ENCODE assay signal across 9 cellular contexts in the genomic region with DNA sequence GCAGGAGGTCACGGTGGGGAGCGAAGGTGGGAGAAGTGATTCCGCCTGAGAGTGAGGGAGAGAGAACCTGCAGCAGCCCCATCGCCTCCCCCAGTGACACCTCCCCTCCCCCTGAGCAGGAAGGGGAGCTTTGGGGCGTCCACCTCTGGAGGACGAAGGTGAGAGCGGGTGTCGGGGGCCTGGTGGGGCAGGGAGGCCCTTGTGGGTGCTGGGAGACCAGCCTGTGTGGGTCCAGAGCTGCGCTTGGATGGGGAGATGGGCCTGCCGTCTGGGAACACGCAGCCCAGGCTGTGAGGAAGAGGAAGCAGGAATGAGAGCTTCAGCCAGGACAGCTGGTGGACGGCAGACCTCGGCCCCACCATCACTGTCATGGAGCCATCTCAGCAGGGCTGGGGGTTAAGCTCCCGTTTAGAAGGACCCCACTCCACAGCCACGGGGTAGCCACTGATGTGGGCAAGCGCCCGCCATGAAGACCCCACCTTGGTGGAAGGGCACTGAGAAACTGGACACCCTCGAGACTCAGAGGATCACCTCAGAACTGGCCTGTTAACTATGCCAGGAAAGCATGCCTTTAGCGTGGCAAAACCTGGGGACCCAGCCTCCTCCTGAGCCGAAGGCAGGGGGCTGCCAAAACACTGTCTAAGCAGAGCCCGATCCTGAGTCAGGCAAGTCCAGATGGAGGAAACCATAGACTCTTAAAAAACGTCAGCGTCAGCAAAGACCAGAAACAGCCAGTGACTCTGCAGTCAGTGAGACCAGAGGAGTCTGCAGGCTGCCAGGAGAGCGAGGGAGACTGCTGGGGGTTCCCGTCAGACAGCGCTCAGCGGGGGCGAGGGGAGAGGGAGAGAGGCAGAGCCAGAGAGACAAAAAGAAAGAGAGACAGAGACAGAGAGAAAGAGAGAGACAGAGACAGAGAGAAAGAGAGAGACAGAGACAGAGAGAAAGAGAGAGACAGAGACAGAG. TPM values are rescaled to one million over a fixed set of nuclear protein-coding genes. Genes with fewer than 3 reads are reported as not detected.
DNase-seq lines count a peak whose midpoint lies in the region; ATAC-seq and TF ChIP-seq lines count a peak whose summit lies in the region.
"Had no signal": no experiment of that assay in that cellular context is flagged by ENCODE, and none has a peak within 500 bp of the region (broad histone marks: within the 10 kb centered on the region; RNA-seq: fewer than 3 reads in every experiment).

No MANE protein-coding gene starts in this region.

- H3K4me3 ChIP-seq in HUES64 (ENCODE audit: low read length): peak overlapping the region; percentile 57; the same call in 1 of the 2 replicates
- H3K4me3 ChIP-seq: SJSA1 had no signal

- H3K27me3 ChIP-seq in HUES64 (ENCODE audit: insufficient read depth, low read length): peaks cover 24% of the 10 kb centered on the region
- H3K27me3 ChIP-seq: SJSA1 had no signal

- H3K27ac Mint-ChIP-seq in MCF 10A (ENCODE audit: low read depth, unreplicated experiment): peak overlapping the region; percentile 22
- peak overlapping the region; percentile 7 for H3K27ac Mint-ChIP-seq in memory B cell

- H3K9ac ChIP-seq in HUES64 (ENCODE audit: low read depth, low read length): no peak overlapping the region

- H3K4me1 ChIP-seq in HUES64 (ENCODE audit: insufficient read depth, low read length): peaks cover 11% of the 10 kb centered on the region; the same call in 1 of the 2 replicates

- 80% methylated on average over 28 of the region's 28 CpGs for WGBS in HUES64

- H3K4me3 Mint-ChIP-seq in MCF 10A (ENCODE audit: unreplicated experiment) (peak overlapping the region; percentile 63), memory B cell (peak overlapping the region; percentile 79)

- no peak overlapping the region for H3K27ac ChIP-seq in HUES64 (ENCODE audit: low read depth, low read length)
- H3K27ac ChIP-seq: SJSA1 had no signal

- peaks cover 9% of the 10 kb centered on the region for H3K4me1 Mint-ChIP-seq in MCF 10A (ENCODE audit: insufficient read depth, unreplicated experiment)
- peaks cover 10% of the 10 kb centered on the region for H3K4me1 Mint-ChIP-seq in memory B cell

- H3K36me3 Mint-ChIP-seq in MCF 10A (ENCODE audit: insufficient read depth, unreplicated experiment): peaks cover 5% of the 10 kb centered on the region
- peaks cover 5% of the 10 kb centered on the region for H3K36me3 Mint-ChIP-seq in memory B cell

- ATAC-seq in memory B cell (ENCODE audit: low read depth) (peak; percentile 23), HG02642 (IDR thresholded peaks at IDR 0.05; ENCODE audit: poor library complexity, unreplicated experiment) (no peak), GM18868 (IDR thresholded peaks at IDR 0.05; ENCODE audit: unreplicated experiment) (no peak)

- H3K27me3 Mint-ChIP-seq in MCF 10A (ENCODE audit: insufficient read depth, unreplicated experiment): peaks cover 5% of the 10 kb centered on the region
- peaks cover 24% of the 10 kb centered on the region for H3K27me3 Mint-ChIP-seq in memory B cell

- POLR2A ChIA-PET in MCF 10A (lab: Yijun Ruan, JAX): interaction anchor here (0.6 kb wide), 1 partner anchor 58 kb away, joined by 4 read pairs; the partner anchor contains the start of gene CUL4A

- peak; percentile 47 for DNase-seq in AG08395 (ENCODE audit: low spot score)
- no peak for DNase-seq in MCF 10A (ENCODE audit: unreplicated experiment)
- no peak for DNase-seq in memory B cell (ENCODE audit: low spot score in 2 of 2)
- no peak for DNase-seq in GOT3 (lab: John Stamatoyannopoulos, UW)
- no peak for DNase-seq in occipital lobe (lab: John Stamatoyannopoulos, UW)

- no peak for TF ChIP-seq CTCF in MCF 10A (IDR thresholded peaks at IDR 0.05; ENCODE audit: unreplicated experiment)

- intact Hi-C loops in MCF 10A (cut with micrococcal nuclease): loop anchor here (10.0 kb wide), 1 partner anchor 243 kb away; no protein-coding TSS in a partner anchor

- BruUV-seq in MCF 10A (replicated peaks; lab: Mats Ljungman, UMichigan): no TSS peak

- H3K36me3 ChIP-seq in HUES64 (ENCODE audit: insufficient read depth, low read length): no peaks in the 10 kb centered on the region
- H3K36me3 ChIP-seq: SJSA1 had no signal

- CTCF ChIA-PET in MCF 10A (lab: Yijun Ruan, JAX): no interaction called here

- H3K9me3 Mint-ChIP-seq in MCF 10A (ENCODE audit: unreplicated experiment): peaks cover 8% of the 10 kb centered on the region
- peaks cover 7% of the 10 kb centered on the region for H3K9me3 Mint-ChIP-seq in memory B cell

- no peaks in the 10 kb centered on the region for H3K9me3 ChIP-seq in HUES64 (ENCODE audit: insufficient read depth, low read depth, low read length)
- H3K9me3 ChIP-seq: SJSA1 had no signal

RNA-seq across cellular contexts. Expression of gene PROZ, which starts 6.4 kb away (rescaled TPM):
- polyA plus RNA-seq in HUES64 (2013, experiment 1 of 2): not detected
- polyA plus RNA-seq in HUES64 (2013, experiment 2 of 2): not detected
- total RNA-seq in MCF 10A (2022): not detected in 2 replicates
- not detected for total RNA-seq in occipital lobe
- total RNA-seq: SJSA1 had no signal

RNA-seq across cellular contexts. Expression of gene F10, which starts 29.4 kb away (rescaled TPM):
- polyA plus RNA-seq in HUES64 (2013, experiment 1 of 2): 2.9 TPM
- 5.8 TPM for polyA plus RNA-seq in HUES64 (2013, experiment 2 of 2)
- total RNA-seq in MCF 10A (2022): not detected in 2 replicates
- total RNA-seq in occipital lobe: 0.62 TPM

RNA-seq across cellular contexts. Expression of gene F7, which starts 46.4 kb away (rescaled TPM):
- polyA plus RNA-seq in HUES64 (2013, experiment 1 of 2): 0.75 TPM
- 0.44 TPM for polyA plus RNA-seq in HUES64 (2013, experiment 2 of 2)
- total RNA-seq in MCF 10A (2022) (not detected in 2 replicates), occipital lobe (0.16 TPM)
- total RNA-seq: SJSA1 had no signal

RNA-seq across cellular contexts. Expression of gene PCID2, which starts 56.4 kb away (rescaled TPM):
- 50.2 TPM for polyA plus RNA-seq in HUES64 (2013, experiment 1 of 2)
- polyA plus RNA-seq in HUES64 (2013, experiment 2 of 2): 53.3 TPM
- total RNA-seq in MCF 10A (2022) (60.7 and 63.4 TPM in 2 replicates), occipital lobe (45.9 TPM)

RNA-seq across cellular contexts. Expression of gene CUL4A, which starts 57.4 kb away (rescaled TPM):
- polyA plus RNA-seq in HUES64 (2013, experiment 1 of 2): 79.7 TPM
- 75.7 TPM for polyA plus RNA-seq in HUES64 (2013, experiment 2 of 2)
- total RNA-seq in MCF 10A (2022) (74.7 and 85.9 TPM in 2 replicates), occipital lobe (55.7 TPM)
